In genomic region chr19:13747098-13747453, GRCh38 we compare ENCODE assay signal across 8 cellular contexts. TPM values are rescaled to one million over a fixed set of nuclear protein-coding genes. Genes with fewer than 3 reads are reported as not detected.
A peak's percentile ranks its signal among the peaks of the same experiment; 100 is the strongest.
DNase-seq lines count a peak whose midpoint lies in the region; ATAC-seq and TF ChIP-seq lines count a peak whose summit lies in the region.

No MANE protein-coding gene starts in this region.

- no peaks in the 10 kb centered on the region for H3K27me3 ChIP-seq in iPS-15b (ENCODE audit: control insufficient read depth, insufficient read depth, low read length)

- H3K27ac Mint-ChIP-seq in activated CD4-positive, alpha-beta memory T cell treated with anti-CD3 and anti-CD28 coated beads for 36 hours, result peak overlapping the region; percentile 28
- H3K27ac Mint-ChIP-seq in stimulated activated effector memory CD8-positive, alpha-beta T cell treated with anti-CD3 and anti-CD28 coated beads, Interleukin-12 subunit alpha, Interleukin-12 subunit beta, amount 100 ng/mL, for 72 hours, result peak overlapping the region; percentile 84

- no peaks in the 10 kb centered on the region for H3K36me3 ChIP-seq in iPS-15b (ENCODE audit: control insufficient read depth, insufficient read depth, low read length)

- peak overlapping the region; percentile 57 for H3K4me3 ChIP-seq in HFF-Myc (replicated peaks; ENCODE audit: low read depth, low read length)
- peak overlapping the region; percentile 30 for H3K4me3 ChIP-seq in iPS-15b (ENCODE audit: low read depth, low read length)

- ATAC-seq in stimulated activated effector memory CD8-positive, alpha-beta T cell treated with anti-CD3 and anti-CD28 coated beads, Interleukin-12 subunit alpha, Interleukin-12 subunit beta, amount 100 ng/mL, for 72 hours, result no peak
- ATAC-seq in GM19328 (IDR thresholded peaks at IDR 0.05; ENCODE audit: unreplicated experiment) (no peak), GM19455 (IDR thresholded peaks at IDR 0.05; ENCODE audit: unreplicated experiment) (no peak), HG03039 (IDR thresholded peaks at IDR 0.05; ENCODE audit: unreplicated experiment) (no peak)

- peaks cover 3% of the 10 kb centered on the region for H3K4me1 ChIP-seq in iPS-15b (ENCODE audit: control insufficient read depth, insufficient read depth, low read length)

- peaks cover 3% of the 10 kb centered on the region for H3K36me3 Mint-ChIP-seq in activated CD4-positive, alpha-beta memory T cell treated with anti-CD3 and anti-CD28 coated beads for 36 hours
- peaks cover 25% of the 10 kb centered on the region for H3K36me3 Mint-ChIP-seq in stimulated activated effector memory CD8-positive, alpha-beta T cell treated with anti-CD3 and anti-CD28 coated beads, Interleukin-12 subunit alpha, Interleukin-12 subunit beta, amount 100 ng/mL, for 72 hours

- H3K4me3 Mint-ChIP-seq in activated CD4-positive, alpha-beta memory T cell treated with anti-CD3 and anti-CD28 coated beads for 36 hours, result peak overlapping the region; percentile 92
- H3K4me3 Mint-ChIP-seq in stimulated activated effector memory CD8-positive, alpha-beta T cell treated with anti-CD3 and anti-CD28 coated beads, Interleukin-12 subunit alpha, Interleukin-12 subunit beta, amount 100 ng/mL, for 72 hours, result peak overlapping the region; percentile 79

- H3K9me3 ChIP-seq in iPS-15b (ENCODE audit: control insufficient read depth, insufficient read depth, low read length), result no peaks in the 10 kb centered on the region

- H3K27me3 Mint-ChIP-seq in activated CD4-positive, alpha-beta memory T cell treated with anti-CD3 and anti-CD28 coated beads for 36 hours, result no peaks in the 10 kb centered on the region

- CTCF ChIA-PET in activated CD4-positive, alpha-beta memory T cell treated with anti-CD3 and anti-CD28 coated beads for 36 hours (lab: Charles Lee), result interaction anchor here (0.9 to 2.2 kb wide), 5 partner anchors 15 to 1672 kb away, joined by 3 to 11 read pairs (median 4); partner anchors contain the start of gene C19orf53

- TF ChIP-seq CTCF in HFF-Myc (IDR thresholded peaks at IDR 0.05; ENCODE audit: low read depth, low read length, missing control alignments), result no peak

- intact Hi-C loops in activated CD4-positive, alpha-beta memory T cell treated with anti-CD3 and anti-CD28 coated beads for 36 hours (cut with micrococcal nuclease), result loop anchor here (1.0 kb wide), 1 partner anchor 16 kb away; no protein-coding TSS in a partner anchor

- POLR2A ChIA-PET in activated CD4-positive, alpha-beta memory T cell treated with anti-CD3 and anti-CD28 coated beads for 36 hours (lab: Charles Lee), result interaction anchor here (1.0 to 2.6 kb wide), 4 partner anchors 16 to 99 kb away, joined by 3 to 14 read pairs (median 8); partner anchors contain the start of gene C19orf53

- DNase-seq in HFF-Myc (ENCODE audit: extremely low read depth, low read depth) (no peak), NCI-H526 (lab: John Stamatoyannopoulos, UW) (no peak)
- DNase-seq in activated CD4-positive, alpha-beta memory T cell treated with anti-CD3 and anti-CD28 coated beads for 36 hours, result no peak
- no peak for DNase-seq in stimulated activated effector memory CD8-positive, alpha-beta T cell treated with anti-CD3 and anti-CD28 coated beads, Interleukin-12 subunit alpha, Interleukin-12 subunit beta, amount 100 ng/mL, for 72 hours (ENCODE audit: low spot score in 2 of 2)

- peaks cover 28% of the 10 kb centered on the region for H3K4me1 Mint-ChIP-seq in activated CD4-positive, alpha-beta memory T cell treated with anti-CD3 and anti-CD28 coated beads for 36 hours (ENCODE audit: low read depth)
- H3K4me1 Mint-ChIP-seq in stimulated activated effector memory CD8-positive, alpha-beta T cell treated with anti-CD3 and anti-CD28 coated beads, Interleukin-12 subunit alpha, Interleukin-12 subunit beta, amount 100 ng/mL, for 72 hours, result peaks cover 16% of the 10 kb centered on the region

- peaks cover 7% of the 10 kb centered on the region for H3K9me3 Mint-ChIP-seq in activated CD4-positive, alpha-beta memory T cell treated with anti-CD3 and anti-CD28 coated beads for 36 hours
- H3K9me3 Mint-ChIP-seq in stimulated activated effector memory CD8-positive, alpha-beta T cell treated with anti-CD3 and anti-CD28 coated beads, Interleukin-12 subunit alpha, Interleukin-12 subunit beta, amount 100 ng/mL, for 72 hours, result no peaks in the 10 kb centered on the region

- no peak overlapping the region for H3K9ac ChIP-seq in iPS-15b (ENCODE audit: low read depth, low read length)

RNA-seq across cellular contexts. Expression of gene MRI1, which starts 17.2 kb away (rescaled TPM):
- total RNA-seq in activated CD4-positive, alpha-beta memory T cell treated with anti-CD3 and anti-CD28 coated beads for 36 hours, result 10 to 100 TPM; 17.7 to 19.3 TPM

RNA-seq across cellular contexts. Expression of gene C19orf53, which starts 27.2 kb away (rescaled TPM):
- 100 to 1,000 TPM; 124 to 142 TPM for total RNA-seq in activated CD4-positive, alpha-beta memory T cell treated with anti-CD3 and anti-CD28 coated beads for 36 hours

RNA-seq across cellular contexts. Expression of gene ZSWIM4, which starts 48.2 kb away (rescaled TPM):
- 10 to 100 TPM in 1 of 2 experiments, 1 to 10 TPM in 1; 9.2 to 10.2 TPM for total RNA-seq in activated CD4-positive, alpha-beta memory T cell treated with anti-CD3 and anti-CD28 coated beads for 36 hours
